ENCODE assay signal across 12 cellular contexts in genomic region chr15:68210409-68210756, GRCh38. TPM values are rescaled to one million over a fixed set of nuclear protein-coding genes. Genes with fewer than 3 reads are reported as not detected.
DNase-seq lines count a peak whose midpoint lies in the region; ATAC-seq and TF ChIP-seq lines count a peak whose summit lies in the region.
"Had no signal": no experiment of that assay in that cellular context is flagged by ENCODE, and none has a peak within 500 bp of the region (broad histone marks: within the 10 kb centered on the region; RNA-seq: fewer than 3 reads in every experiment).

No MANE protein-coding gene starts in this region.

- H3K4ac ChIP-seq in H9 (ENCODE audit: low read depth, low read length): no peak overlapping the region; the same call in 1 of the 2 replicates

- H3K9me3 ChIP-seq in H9 (ENCODE audit: control insufficient read depth, low read depth, low read length): no peaks in the 10 kb centered on the region
- no peaks in the 10 kb centered on the region for H3K9me3 ChIP-seq in ovary
- H3K9me3 ChIP-seq: adrenal gland, neutrophil had no signal

- H4K91ac ChIP-seq in H9 (ENCODE audit: insufficient read length, low read depth, low read length): no peak overlapping the region

- H2AFZ ChIP-seq in H9 (ENCODE audit: low read length): no peak overlapping the region

- no peak for TF ChIP-seq POLR2A in ovary (IDR thresholded peaks at IDR 0.05)

- no peak overlapping the region for H3K23ac ChIP-seq in H9 (ENCODE audit: insufficient read length, low read depth, low read length)

- no peak overlapping the region for H3K9ac ChIP-seq in H9 (ENCODE audit: extremely low read depth, insufficient read length, low read length)

- no peak overlapping the region for H2BK5ac ChIP-seq in H9 (ENCODE audit: insufficient read length, low read length)

- intact Hi-C loops in ovary (cut with DNase I): loop anchor here in 2 of 4 donors (1.0 to 10.0 kb wide), 3 partner anchors 156 to 348 kb away; partner anchors contain the start of gene PIAS1 (in 1 of the 2)

- no peak for TF ChIP-seq EP300 in ovary (IDR thresholded peaks at IDR 0.05)

- TF ChIP-seq CTCF in AG09309 (IDR thresholded peaks at IDR 0.05; ENCODE audit: control insufficient read depth, insufficient read depth, low read depth, low read length, missing control alignments): no peak
- TF ChIP-seq CTCF in H9 (conservative IDR thresholded peaks at IDR 0.05): no peak
- TF ChIP-seq CTCF in ovary (IDR thresholded peaks at IDR 0.05): no peak
- no peak for TF ChIP-seq CTCF in brain microvascular endothelial cell (IDR thresholded peaks at IDR 0.05; ENCODE audit: low read depth, low read length, missing control alignments)

- H3K27me3 ChIP-seq in H9 (ENCODE audit: insufficient read depth, low read length): no peaks in the 10 kb centered on the region
- H3K27me3 ChIP-seq in ovary: no peaks in the 10 kb centered on the region
- no peaks in the 10 kb centered on the region for H3K27me3 ChIP-seq in brain microvascular endothelial cell (replicated peaks)
- H3K27me3 ChIP-seq: adrenal gland, neutrophil had no signal

- no peak overlapping the region for H2BK12ac ChIP-seq in H9 (ENCODE audit: insufficient read length, low read depth, low read length)

- H4K20me1 ChIP-seq in H9 (ENCODE audit: control insufficient read depth, insufficient read depth, insufficient read length): peaks cover 2% of the 10 kb centered on the region

- H3K9me3 Mint-ChIP-seq in H9: no peaks in the 10 kb centered on the region
- H3K9me3 Mint-ChIP-seq: activated B cell treated with CpG ODN at 0.5 μM for 24 hours, IgD-negative memory B cell had no signal

- H3K27me3 Mint-ChIP-seq in H9 (ENCODE audit: low read depth): no peaks in the 10 kb centered on the region; the same call in 1 of the 2 replicates
- H3K27me3 Mint-ChIP-seq: activated B cell treated with CpG ODN at 0.5 μM for 24 hours, IgD-negative memory B cell had no signal

- no peak overlapping the region for H4K5ac ChIP-seq in H9 (ENCODE audit: insufficient read length, low read depth, low read length)

- H3K4me1 Mint-ChIP-seq in H9: peaks cover 21 to 35% of the 10 kb centered on the region in 2 experiments

- no peak overlapping the region for H3K18ac ChIP-seq in H9 (ENCODE audit: insufficient read length, low read depth, low read length)

- H3K4me3 ChIP-seq in AG09309 (ENCODE audit: control insufficient read depth, low read depth, low read length) (peak overlapping the region; percentile 28), ovary (peak overlapping the region; percentile 18), brain microvascular endothelial cell (ENCODE audit: low read depth, low read length) (no peak overlapping the region)

- H3T11ph ChIP-seq in H9 (ENCODE audit: low read length): no peak overlapping the region

- peaks cover 11% of the 10 kb centered on the region for H3K4me1 ChIP-seq in H9 (ENCODE audit: insufficient read depth, low read length)
- peaks cover 1% of the 10 kb centered on the region for H3K4me1 ChIP-seq in ovary (ENCODE audit: insufficient read depth)

- H2BK120ac ChIP-seq in H9 (ENCODE audit: low read depth, low read length, poor library complexity, severe bottlenecking): no peak overlapping the region

- no peaks in the 10 kb centered on the region for H3K79me2 ChIP-seq in H9 (ENCODE audit: insufficient read depth, low read length)

- no peak overlapping the region for H3K4me3 Mint-ChIP-seq in H9

- no peak overlapping the region; the same call in 1 of the 2 replicates for H3K14ac ChIP-seq in H9 (ENCODE audit: insufficient read depth, low read length)

- no peak overlapping the region for H2BK20ac ChIP-seq in H9 (ENCODE audit: low read depth, low read length, poor library complexity, severe bottlenecking)

- WGBS in H9 (ENCODE audit: extremely low coverage, insufficient read length, low lambda C conversion rate): no CpG with 5 or more reads among the region's 9 CpGs
- WGBS in ovary, 3 donors: 60 to 75% (median 65%) methylated on average over 7 to 9 of the region's 9 CpGs

- no peak overlapping the region for H3K27ac ChIP-seq in H9 (ENCODE audit: insufficient read length, low read depth, low read length)
- peak overlapping the region; percentile 87 for H3K27ac ChIP-seq in caudate nucleus (ENCODE audit: low read depth, low read length)
- H3K27ac ChIP-seq in ovary: no peak overlapping the region
- no peak overlapping the region for H3K27ac ChIP-seq in brain microvascular endothelial cell
- H3K27ac ChIP-seq: adrenal gland had no signal

- no peaks in the 10 kb centered on the region for H3K23me2 ChIP-seq in H9 (ENCODE audit: insufficient read length, low read depth, low read length, poor library complexity, severe bottlenecking)

- in situ Hi-C loops in brain microvascular endothelial cell (cut with HindIII; ENCODE audit: low pct_ligation_motif_present, low sequenced_read_pairs): no loop called here

- no peak overlapping the region for H2AK5ac ChIP-seq in H9 (ENCODE audit: insufficient read length, low read length)

- DNase-seq in AG09309 (ENCODE audit: low read depth) (no peak), H9 (peak; percentile 20), caudate nucleus (lab: John Stamatoyannopoulos, UW) (no peak), ovary (no peak), brain microvascular endothelial cell (no peak), GM19238 (ENCODE audit: insufficient read length, low spot score) (no peak), superior temporal gyrus (ENCODE audit: extremely low spot score) (no peak)

- H4K8ac ChIP-seq in H9 (replicated peaks; ENCODE audit: insufficient read length, low read depth, low read length): no peak overlapping the region

- no peak overlapping the region for H2BK15ac ChIP-seq in H9 (ENCODE audit: low read depth, low read length)

- no peak for ATAC-seq in GM21529 (IDR thresholded peaks at IDR 0.05; ENCODE audit: unreplicated experiment)

- H3K27ac Mint-ChIP-seq in H9: no peak overlapping the region; a peak in 1 of 7 replicates

- H3K79me1 ChIP-seq in H9 (ENCODE audit: insufficient read depth, low read depth, low read length, poor library complexity, severe bottlenecking): peaks cover 4% of the 10 kb centered on the region

- no peak overlapping the region for H3K4me2 ChIP-seq in H9 (ENCODE audit: insufficient read depth, insufficient read length, low read length)

- no peak overlapping the region for H3K56ac ChIP-seq in H9 (ENCODE audit: insufficient read length, low read depth, low read length)

- H3K36me3 ChIP-seq in ovary (no peaks in the 10 kb centered on the region), brain microvascular endothelial cell (replicated peaks) (no peaks in the 10 kb centered on the region)
- H3K36me3 ChIP-seq: adrenal gland, neutrophil had no signal

- peaks cover 4 to 18% (median 13%) of the 10 kb centered on the region in 3 experiments; a peak in 6 of 7 replicates for H3K36me3 Mint-ChIP-seq in H9 (ENCODE audit: insufficient read depth in 1 of 3, low read depth in 3 of 3)

RNA-seq across cellular contexts. Expression of gene CALML4, which starts 5.3 kb away (rescaled TPM):
- total RNA-seq in H9 (2021): 8.2 and 11.8 TPM in 2 replicates
- total RNA-seq in ovary: 1 to 10 TPM; 2.5 to 9.3 (median 3.2) TPM
- polyA plus RNA-seq in ovary: 1 to 10 TPM; 3.2 to 9.5 TPM

RNA-seq across cellular contexts. Expression of gene CLN6, which starts 19.1 kb away (rescaled TPM):
- total RNA-seq in H9 (2021) (68.7 and 71.9 TPM in 2 replicates), ovary (10 to 100 TPM in 5 of 7 donors, 1 to 10 TPM in 2; 6.3 to 21.8 (median 12.0) TPM)
- 10 to 100 TPM; 10.9 to 13.9 TPM for polyA plus RNA-seq in ovary
